In genomic region chr4:104930745-104931736, GRCh38 we compare ENCODE assay signal across 8 cellular contexts.
DNase-seq lines count a peak whose midpoint lies in the region; ATAC-seq, FAIRE-seq and TF ChIP-seq lines count a peak whose summit lies in the region.
"Not testable (repeated sequence)": the region's sequence is repeated elsewhere in the genome, so short reads cannot be mapped to it uniquely, and the experiment has no call there.

No MANE protein-coding gene starts in this region.

- POLR2A ChIA-PET in K562 (lab: Yijun Ruan, JAX): not testable (repeated sequence)

- peaks cover 53 to 70% of the 10 kb centered on the region in 2 donors for H3K4me1 Mint-ChIP-seq in immature natural killer cell

- peak overlapping the region; percentile 62 to 86 (median 70) for H3K4me3 Mint-ChIP-seq in immature natural killer cell

- not testable (repeated sequence) for H3K4me3 ChIP-seq in K562

- not testable (repeated sequence) for H3K9me1 ChIP-seq in K562 (ENCODE audit: control insufficient read depth, insufficient read depth, low read length)

- FAIRE-seq in K562 (lab: Jason Lieb, UNC): not testable (repeated sequence)

- not testable (repeated sequence) for TF ChIP-seq EP300 in K562 (IDR thresholded peaks at IDR 0.05; ENCODE audit: low read length)

- in situ Hi-C loops in K562 (cut with MboI): not testable (repeated sequence)

- ATAC-seq in GM19025 (IDR thresholded peaks at IDR 0.05; ENCODE audit: low read depth, unreplicated experiment) (peak; percentile 74), HG03045 (IDR thresholded peaks at IDR 0.05; ENCODE audit: unreplicated experiment) (peak; percentile 84)
- ATAC-seq in K562: not testable (repeated sequence)

- H3K27me3 ChIP-seq in K562 (ENCODE audit: control insufficient read depth in 2 of 2, insufficient read depth in 2 of 2, low read length in 2 of 2): not testable (repeated sequence)

- not testable (repeated sequence) for H4K20me1 ChIP-seq in K562 (replicated peaks; ENCODE audit: control insufficient read depth, insufficient read depth, low read length)

- BruUV-seq in K562 (replicated peaks; lab: Mats Ljungman, UMichigan): not testable (repeated sequence)

- H3K9me3 ChIP-seq in K562 (replicated peaks; ENCODE audit: control insufficient read depth, insufficient read depth, low read depth, low read length): not testable (repeated sequence)

- H2AFZ ChIP-seq in K562 (ENCODE audit: low read depth, low read length): not testable (repeated sequence)

- not testable (repeated sequence) for H3K9ac ChIP-seq in K562 (ENCODE audit: insufficient read depth in 1 of 2, low read depth in 2 of 2, low read length in 2 of 2)

- DNase-seq in NCI-H748 treated with DMSO at 0.1 percent for 48 hours (lab: John Stamatoyannopoulos, UW) (peak; percentile 20), K562 (ENCODE audit: extremely low read depth in 1 of 4, low spot score in 3 of 4) (peak in 1 of 4 experiments; percentile 4), immature natural killer cell (peak; percentile 63 to 66 (median 65))
- DNase-seq in activated CD4-positive, alpha-beta T cell treated with anti-CD3 and anti-CD28 coated beads for 4 hours: peak; percentile 8 to 26
- DNase-seq in stimulated activated CD4-positive, alpha-beta T cell treated with anti-CD3 and anti-CD28 coated beads, Interleukin-4, amount 100 ng/mL, for 1 hour: peak; percentile 38

- H3K36me3 ChIP-seq in K562 (ENCODE audit: control insufficient read depth, insufficient read depth, low read length): not testable (repeated sequence)

- peak; percentile 11; the same call in 1 of the 2 replicates for TF ChIP-seq CTCF in C4-2B (conservative IDR thresholded peaks at IDR 0.05)
- peak in 1 of 3 experiments; percentile 10; a peak in 1 of 6 replicates for TF ChIP-seq CTCF in K562 (IDR thresholded peaks at IDR 0.05 in 2 of 3, conservative IDR thresholded peaks at IDR 0.05 in 1 of 3; ENCODE audit: insufficient read depth in 2 of 3, low read depth in 1 of 3, low read length in 3 of 3)

- H3K36me3 Mint-ChIP-seq in immature natural killer cell: peaks cover 8 to 27% (median 24%) of the 10 kb centered on the region in 3 donors

- H3K27me3 Mint-ChIP-seq in immature natural killer cell (ENCODE audit: low read depth in 3 of 3): not testable (repeated sequence)

- 0% methylated on average over 4 of the region's 5 CpGs for WGBS in K562 (ENCODE audit: insufficient coverage, low coverage, missing lambda C conversion rate)

- peak; percentile 35 to 40; a peak in 1 of 4 replicates for TF ChIP-seq RAD21 in K562 (CRISPR knock-in tag; conservative IDR thresholded peaks at IDR 0.05 in 1 of 2, IDR thresholded peaks at IDR 0.05 in 1 of 2)

- TF ChIP-seq POLR2A in K562 (conservative IDR thresholded peaks at IDR 0.05): not testable (repeated sequence)

- H3K9me3 Mint-ChIP-seq in immature natural killer cell: peaks cover 7 to 28% (median 22%) of the 10 kb centered on the region in 6 donors

- intact Hi-C loops in K562 (cut with micrococcal nuclease): not testable (repeated sequence)

- H3K4me2 ChIP-seq in K562 (ENCODE audit: insufficient read depth, low read length): not testable (repeated sequence)

- H3K4me1 ChIP-seq in K562 (replicated peaks in 1 of 2; ENCODE audit: control insufficient read depth in 2 of 2, insufficient read depth in 2 of 2, low read length in 2 of 2): not testable (repeated sequence)

- CTCF ChIA-PET in K562 (lab: Yijun Ruan, JAX; ENCODE audit: low intra/inter-chr PET ratio): not testable (repeated sequence)

- H3K27ac Mint-ChIP-seq in immature natural killer cell: peak overlapping the region; percentile 91 to 96 (median 94)

- H3K79me2 ChIP-seq in K562 (ENCODE audit: control insufficient read depth, insufficient read depth, low read length): not testable (repeated sequence)

- H3K27ac ChIP-seq in C4-2B; K562 (ENCODE audit: extremely low read depth, low read depth, low read length): not testable (repeated sequence)

TF ChIP-seq in K562, 482 proteins besides CTCF, POLR2A, EP300 and RAD21:
- TF ChIP-seq TFAP4 (CRISPR knock-in tag; IDR thresholded peaks at IDR 0.05; ENCODE audit: borderline replicate concordance): peak; percentile 43; the same call in 1 of the 2 replicates
